In the genomic region with DNA sequence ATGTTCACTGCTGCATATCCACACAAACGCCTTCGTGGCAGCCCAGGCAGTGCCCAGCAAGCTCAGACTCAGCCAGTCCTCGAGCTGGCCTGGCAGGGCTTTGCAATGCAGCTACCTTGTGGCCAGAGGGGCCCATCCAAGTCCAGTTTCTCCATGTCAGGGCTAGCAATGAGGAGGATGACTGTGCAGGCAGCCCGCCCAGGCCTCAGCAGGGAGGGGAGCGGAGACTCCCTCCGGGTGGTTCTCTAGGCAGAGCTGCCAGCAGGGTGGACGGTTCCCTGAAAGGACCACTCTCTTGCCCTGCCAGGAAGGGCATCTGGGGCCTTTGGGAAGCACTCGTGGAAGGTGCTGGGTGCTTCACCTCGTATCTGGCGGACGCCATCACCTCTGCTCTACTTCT, we compare ENCODE assay signal across 17 cellular contexts. TPM values are rescaled to one million over a fixed set of nuclear protein-coding genes. Genes with fewer than 3 reads are reported as not detected.
DNase-seq lines count a peak whose midpoint lies in the region; ATAC-seq and TF ChIP-seq lines count a peak whose summit lies in the region.
"Had no signal": no experiment of that assay in that cellular context is flagged by ENCODE, and none has a peak within 500 bp of the region (broad histone marks: within the 10 kb centered on the region; RNA-seq: fewer than 3 reads in every experiment).

No MANE protein-coding gene starts in this region.

- no peaks in the 10 kb centered on the region for H3K9me3 ChIP-seq in right cardiac atrium (ENCODE audit: control insufficient read depth, low read length)
- H3K9me3 ChIP-seq in right atrium auricular region: no peaks in the 10 kb centered on the region
- no peaks in the 10 kb centered on the region for H3K9me3 ChIP-seq in A673 (ENCODE audit: low read depth, low read length, poor library complexity, severe bottlenecking)
- H3K9me3 ChIP-seq: heart right ventricle, testis had no signal

- no peak overlapping the region for H3K27ac ChIP-seq in right cardiac atrium (ENCODE audit: low read length)
- no peak overlapping the region for H3K27ac ChIP-seq in right atrium auricular region
- H3K27ac ChIP-seq in A673 (ENCODE audit: low read depth, low read length, poor library complexity, severe bottlenecking): no peak overlapping the region
- H3K27ac ChIP-seq: heart right ventricle, KMS-11, neural progenitor cell, RWPE1, testis had no signal

- no peaks in the 10 kb centered on the region for H3K36me3 ChIP-seq in right atrium auricular region
- H3K36me3 ChIP-seq in A673 (ENCODE audit: insufficient read depth, low read length, poor library complexity, severe bottlenecking): no peaks in the 10 kb centered on the region
- H3K36me3 ChIP-seq: heart right ventricle, neural progenitor cell had no signal

- POLR2A ChIA-PET in A673 (lab: Charles Lee; ENCODE audit: low non-redundant PET): no interaction called here

- CTCF ChIA-PET in A673 (lab: Charles Lee): no interaction called here

- TF ChIP-seq CTCF in right atrium auricular region (IDR thresholded peaks at IDR 0.05): no peak
- TF ChIP-seq CTCF in cardiac fibroblast (IDR thresholded peaks at IDR 0.05; ENCODE audit: low read depth, low read length): no peak
- no peak for TF ChIP-seq CTCF in A673 (conservative IDR thresholded peaks at IDR 0.05; ENCODE audit: low read depth, low read length)

- WGBS in right cardiac atrium: 67% methylated on average over 11 of the region's 11 CpGs

- H3K27me3 ChIP-seq in right cardiac atrium (ENCODE audit: control insufficient read depth, insufficient read depth) (no peaks in the 10 kb centered on the region), right atrium auricular region (no peaks in the 10 kb centered on the region), A673 (replicated peaks; ENCODE audit: insufficient read depth, low read depth, low read length, poor library complexity) (peaks cover 10% of the 10 kb centered on the region)
- H3K27me3 ChIP-seq: testis had no signal

- DNase-seq in right cardiac atrium (peak in 2 of 3 donors; percentile 75 to 81), right atrium auricular region (ENCODE audit: low spot score) (no peak), cardiac fibroblast (ENCODE audit: low read depth in 2 of 2) (peak; percentile 31 to 73), medulla oblongata (ENCODE audit: extremely low spot score) (peak; percentile 53), A673 (ENCODE audit: low spot score) (no peak), Ammon's horn (ENCODE audit: low spot score) (no peak)
- DNase-seq: activated CD4-positive, alpha-beta T cell treated with anti-CD3 and anti-CD28 coated beads, Interleukin-2, amount 10 ng/mL, durations not matched to agents 24 days and 14 days; NCI-H1694 treated with DMSO at 0.1 percent for 48 hours; NCI-H526 treated with DMSO at 0.1 percent for 48 hours; testis had no signal

- BruUV-seq in A673 (replicated peaks; lab: Mats Ljungman, UMichigan): no TSS peak

- H3K4me3 ChIP-seq in right cardiac atrium (ENCODE audit: low read length) (no peak overlapping the region), right atrium auricular region (no peak overlapping the region), cardiac fibroblast (replicated peaks in 1 of 2; ENCODE audit: low read depth in 2 of 2, low read length in 2 of 2) (no peak overlapping the region), A673 (ENCODE audit: low read depth, low read length, poor library complexity, severe bottlenecking) (no peak overlapping the region)
- H3K4me3 ChIP-seq: heart right ventricle, neural progenitor cell, testis had no signal

- intact Hi-C loops in right cardiac atrium (cut with DNase I) (no loop called here), A673 (cut with micrococcal nuclease; ENCODE audit: unreplicated experiment) (no loop called here)

- no peaks in the 10 kb centered on the region for H3K4me1 ChIP-seq in right cardiac atrium (ENCODE audit: control insufficient read depth, insufficient read depth, low read length)
- peaks cover 0 to 19% of the 10 kb centered on the region in 2 donors for H3K4me1 ChIP-seq in right atrium auricular region
- no peaks in the 10 kb centered on the region for H3K4me1 ChIP-seq in A673 (ENCODE audit: insufficient read depth, low read length, poor library complexity, severe bottlenecking)
- H3K4me1 ChIP-seq: testis had no signal

- ATAC-seq in right cardiac atrium (peak in 1 of 2 donors; percentile 65), GM19035 (IDR thresholded peaks at IDR 0.05; ENCODE audit: unreplicated experiment) (no peak), HG03135 (IDR thresholded peaks at IDR 0.05; ENCODE audit: unreplicated experiment) (no peak)
- ATAC-seq: left lobe of liver had no signal

RNA-seq across cellular contexts. Expression of a gene that starts 56.4 kb away (rescaled TPM):
- total RNA-seq in right cardiac atrium (10 to 100 TPM in 1 of 4 donors, 1 to 10 TPM in 3; 2.5 to 17.6 (median 5.0) TPM), right atrium auricular region (1 to 10 TPM; 3.8 to 7.6 TPM), A673 (2021) (0.11 and 0.52 TPM in 2 replicates)
- polyA plus RNA-seq in right cardiac atrium: 0.81 TPM

Comparison
In these comparisons a context has a peak if more than half of its experiments do, and no peak if none do; other contexts are left out.
1. DNase-seq: peak in right cardiac atrium (2 of 3), cardiac fibroblast (2 of 2) and medulla oblongata (single experiment); none in right atrium auricular region (single experiment), A673 (single experiment) and Ammon's horn (single experiment).